In the genomic region with DNA sequence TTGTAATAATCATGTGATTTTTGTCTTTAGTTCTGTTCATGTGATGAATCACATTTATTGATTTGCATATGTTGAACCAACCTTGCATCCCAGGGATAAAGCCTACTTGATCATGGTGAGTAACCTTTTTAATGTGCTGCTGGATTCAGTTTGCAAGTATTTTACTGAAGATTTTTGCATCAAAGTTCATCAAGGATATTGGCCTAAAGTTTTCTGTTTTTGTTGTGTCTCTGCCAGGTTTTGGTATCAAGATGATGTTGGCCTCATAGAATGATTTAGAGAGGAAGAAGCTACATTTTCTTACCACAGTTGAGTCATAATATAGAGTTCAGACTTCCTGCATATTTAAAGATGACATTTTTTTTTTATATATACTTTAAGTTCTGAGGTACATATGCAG, we compare ENCODE assay signal across 2 cellular contexts.
TF ChIP-seq lines count a peak whose summit lies in the region.

No MANE protein-coding gene starts in this region.

TF ChIP-seq in IMR-90, 13 proteins besides CTCF, POLR2A, EP300 and RAD21:
- TF ChIP-seq BHLHE40 (IDR thresholded peaks at IDR 0.05; ENCODE audit: low read depth, low read length) (no peak), MXI1 (IDR thresholded peaks at IDR 0.05; ENCODE audit: borderline replicate concordance, low read depth, low read length) (no peak), MAFK (IDR thresholded peaks at IDR 0.05; ENCODE audit: low read depth, low read length) (no peak), MAZ (IDR thresholded peaks at IDR 0.05; ENCODE audit: borderline replicate concordance, low read depth, low read length) (no peak), ELK1 (IDR thresholded peaks at IDR 0.05; ENCODE audit: borderline replicate concordance, low read depth, low read length) (no peak), CHD1 (IDR thresholded peaks at IDR 0.05; ENCODE audit: low read depth, low read length) (no peak), FOS (IDR thresholded peaks at IDR 0.05; ENCODE audit: low read depth, low read length) (no peak), RFX5 (IDR thresholded peaks at IDR 0.05; ENCODE audit: low read depth, low read length) (no peak), SMC3 (IDR thresholded peaks at IDR 0.05; ENCODE audit: low read depth, low read length) (no peak), NFE2L2 (IDR thresholded peaks at IDR 0.05; ENCODE audit: low read depth, low read length) (no peak), RCOR1 (IDR thresholded peaks at IDR 0.05; ENCODE audit: insufficient replicate concordance, low read length) (no peak), CEBPB (IDR thresholded peaks at IDR 0.05; ENCODE audit: low read depth, low read length) (no peak)
- TF ChIP-seq, protein P1, sequence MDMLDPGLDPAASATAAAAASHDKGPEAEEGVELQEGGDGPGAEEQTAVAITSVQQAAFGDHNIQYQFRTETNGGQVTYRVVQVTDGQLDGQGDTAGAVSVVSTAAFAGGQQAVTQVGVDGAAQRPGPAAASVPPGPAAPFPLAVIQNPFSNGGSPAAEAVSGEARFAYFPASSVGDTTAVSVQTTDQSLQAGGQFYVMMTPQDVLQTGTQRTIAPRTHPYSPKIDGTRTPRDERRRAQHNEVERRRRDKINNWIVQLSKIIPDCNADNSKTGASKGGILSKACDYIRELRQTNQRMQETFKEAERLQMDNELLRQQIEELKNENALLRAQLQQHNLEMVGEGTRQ (IDR thresholded peaks at IDR 0.05; ENCODE audit: low read depth, low read length): no peak

TF ChIP-seq in GM12878, 131 proteins besides CTCF, POLR2A, EP300 and RAD21:
- 0 out of 2 replicates have a peak, but pooled peaks have one; percentile 27 for TF ChIP-seq JUNB (IDR thresholded peaks at IDR 0.05)
- no peak for TF ChIP-seq SIX5 (IDR thresholded peaks at IDR 0.05; ENCODE audit: low read depth, low read length, severe bottlenecking)
